ENCODE assay signal across 14 cellular contexts in the genomic region with DNA sequence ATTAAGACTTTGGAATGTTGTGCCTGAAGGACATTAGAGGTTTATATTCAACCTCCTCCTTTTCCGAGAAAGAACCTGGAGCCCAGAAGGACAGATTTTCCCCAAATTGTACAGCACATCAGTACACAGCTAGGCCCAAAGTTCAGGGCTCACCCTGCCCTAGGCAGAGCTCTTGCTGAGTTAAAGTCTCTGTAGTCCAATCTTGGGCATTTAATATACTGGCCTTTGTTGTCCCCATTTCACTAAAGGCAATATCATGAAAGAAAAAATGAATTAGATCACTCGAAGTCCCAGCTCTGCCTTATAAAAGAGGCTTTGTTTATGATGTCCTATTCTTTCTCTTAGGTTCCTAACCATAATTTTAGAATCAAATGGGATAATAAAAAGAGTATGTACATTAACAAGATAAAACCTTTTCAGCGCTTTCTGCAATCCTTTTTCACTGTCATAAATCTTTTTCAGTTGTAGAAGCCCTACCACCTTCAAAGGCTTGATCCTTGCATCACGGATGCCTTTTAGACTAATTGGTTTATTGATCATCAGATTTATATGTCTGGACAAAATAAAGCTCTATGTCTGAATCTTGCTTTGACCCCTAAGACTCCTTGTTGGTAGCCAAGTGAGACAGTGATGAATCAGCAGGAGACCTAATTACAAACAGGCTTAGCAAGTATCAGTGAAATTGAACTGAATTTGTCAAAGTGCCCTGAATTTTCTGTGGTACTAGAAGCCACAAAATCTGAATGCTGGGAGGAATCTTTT. TPM values are rescaled to one million over a fixed set of nuclear protein-coding genes. Genes with fewer than 3 reads are reported as not detected.
DNase-seq lines count a peak whose midpoint lies in the region; ATAC-seq and TF ChIP-seq lines count a peak whose summit lies in the region.
"Had no signal": no experiment of that assay in that cellular context is flagged by ENCODE, and none has a peak within 500 bp of the region (broad histone marks: within the 10 kb centered on the region; RNA-seq: fewer than 3 reads in every experiment).

No MANE protein-coding gene starts in this region.

- H3K4me1 ChIP-seq in Caco-2 (peaks cover 13% of the 10 kb centered on the region), esophagus squamous epithelium (peaks cover 6 to 35% (median 9%) of the 10 kb centered on the region in 3 donors), endodermal cell (ENCODE audit: control insufficient read depth, insufficient read depth, low read length) (peaks cover 5% of the 10 kb centered on the region)

- H3K4me3 ChIP-seq in Caco-2 (ENCODE audit: low read depth, low read length) (no peak overlapping the region), esophagus squamous epithelium (no peak overlapping the region), endodermal cell (ENCODE audit: low read length) (no peak overlapping the region)

- H3K27ac ChIP-seq in esophagus squamous epithelium (peak overlapping the region in 2 of 4 donors; percentile 5 to 51), endodermal cell (ENCODE audit: low read depth, low read length) (no peak overlapping the region)
- H3K27ac ChIP-seq: C4-2B had no signal

- H3K27me3 ChIP-seq in Caco-2 (replicated peaks; ENCODE audit: control insufficient read depth, insufficient read depth, low read length) (no peaks in the 10 kb centered on the region), esophagus squamous epithelium (no peaks in the 10 kb centered on the region), endodermal cell (ENCODE audit: control insufficient read depth, insufficient read depth, low read length, poor library complexity, severe bottlenecking) (no peaks in the 10 kb centered on the region)

- peak overlapping the region; percentile 82 for H3K27ac Mint-ChIP-seq in HFFc6
- peak overlapping the region; percentile 85 for H3K27ac Mint-ChIP-seq in chondrocyte (ENCODE audit: unreplicated experiment)
- H3K27ac Mint-ChIP-seq in nephron progenitor cell = peak overlapping the region; percentile 50
- H3K27ac Mint-ChIP-seq in Caco-2 (ENCODE audit: unreplicated experiment) = no peak overlapping the region
- no peak overlapping the region for H3K27ac Mint-ChIP-seq in endodermal cell
- H3K27ac Mint-ChIP-seq: stimulated activated memory B cell treated with anti-CD40 and anti-IgM and Interleukin-4, amounts not matched to agents 10 μg/mL and 1 μg/mL and 100 μg/mL, for 72 hours had no signal

- H3K27me3 Mint-ChIP-seq in HFFc6 (ENCODE audit: insufficient read depth) = no peaks in the 10 kb centered on the region; the same call in 1 of the 2 replicates
- H3K27me3 Mint-ChIP-seq in chondrocyte (ENCODE audit: low read depth) = no peaks in the 10 kb centered on the region
- peaks cover 3% of the 10 kb centered on the region for H3K27me3 Mint-ChIP-seq in nephron progenitor cell (ENCODE audit: low read depth, poor library complexity)
- no peaks in the 10 kb centered on the region for H3K27me3 Mint-ChIP-seq in Caco-2 (ENCODE audit: insufficient read depth, unreplicated experiment)
- H3K27me3 Mint-ChIP-seq in endodermal cell (ENCODE audit: insufficient read depth) = no peaks in the 10 kb centered on the region
- H3K27me3 Mint-ChIP-seq: stimulated activated memory B cell treated with anti-CD40 and anti-IgM and Interleukin-4, amounts not matched to agents 10 μg/mL and 1 μg/mL and 100 μg/mL, for 72 hours had no signal

- no peak for ATAC-seq in GM19023 (IDR thresholded peaks at IDR 0.05; ENCODE audit: unreplicated experiment)
- ATAC-seq: stimulated activated memory B cell treated with anti-CD40 and anti-IgM and Interleukin-4, amounts not matched to agents 10 μg/mL and 1 μg/mL and 100 μg/mL, for 72 hours had no signal

- TF ChIP-seq CTCF in HFFc6 (IDR thresholded peaks at IDR 0.05) = no peak
- no peak for TF ChIP-seq CTCF in chondrocyte (IDR thresholded peaks at IDR 0.05)
- no peak for TF ChIP-seq CTCF in nephron progenitor cell (IDR thresholded peaks at IDR 0.05)
- TF ChIP-seq CTCF in Caco-2 (IDR thresholded peaks at IDR 0.05; ENCODE audit: insufficient read depth in 1 of 2, low read depth in 1 of 2, low read length in 1 of 2, severe bottlenecking in 1 of 2, unreplicated experiment in 1 of 2) = no peak
- no peak for TF ChIP-seq CTCF in esophagus squamous epithelium (IDR thresholded peaks at IDR 0.05)
- no peak for TF ChIP-seq CTCF in endodermal cell (conservative IDR thresholded peaks at IDR 0.05)

- H3K4me1 Mint-ChIP-seq in HFFc6 (ENCODE audit: low read depth) (peaks cover 67% of the 10 kb centered on the region), chondrocyte (ENCODE audit: low read depth) (peaks cover 61% of the 10 kb centered on the region), nephron progenitor cell (peaks cover 25% of the 10 kb centered on the region), Caco-2 (ENCODE audit: low read depth, unreplicated experiment) (no peaks in the 10 kb centered on the region), endodermal cell (peaks cover 18% of the 10 kb centered on the region)

- intact Hi-C loops in Caco-2 (cut with micrococcal nuclease; ENCODE audit: unreplicated experiment) (no loop called here), esophagus squamous epithelium (cut with DNase I) (no loop called here)

- no peak for TF ChIP-seq POLR2A in esophagus squamous epithelium (IDR thresholded peaks at IDR 0.05)

- H3K36me3 ChIP-seq in Caco-2 (ENCODE audit: control insufficient read depth, insufficient read depth, low read length) = no peaks in the 10 kb centered on the region
- H3K36me3 ChIP-seq in esophagus squamous epithelium = peaks cover 0 to 30% (median 0%) of the 10 kb centered on the region in 3 donors
- H3K36me3 ChIP-seq in endodermal cell (ENCODE audit: control insufficient read depth, insufficient read depth, low read length) = peaks cover 5% of the 10 kb centered on the region

- no TSS peak for BruUV-seq in Caco-2 (replicated peaks; lab: Mats Ljungman, UMichigan)

- H3K9me3 ChIP-seq in Caco-2 (no peaks in the 10 kb centered on the region), esophagus squamous epithelium (no peaks in the 10 kb centered on the region), endodermal cell (ENCODE audit: control insufficient read depth, low read length) (no peaks in the 10 kb centered on the region)

- H3K36me3 Mint-ChIP-seq in HFFc6 (ENCODE audit: low read depth) (peaks cover 20% of the 10 kb centered on the region), chondrocyte (ENCODE audit: low read depth) (peaks cover 16% of the 10 kb centered on the region), nephron progenitor cell (ENCODE audit: low read depth) (peaks cover 45% of the 10 kb centered on the region), Caco-2 (ENCODE audit: insufficient read depth, unreplicated experiment) (no peaks in the 10 kb centered on the region), endodermal cell (ENCODE audit: low read depth) (peaks cover 23% of the 10 kb centered on the region)

- CTCF ChIA-PET in Caco-2 (lab: Charles Lee) = interaction anchor here (0.6 to 1.0 kb wide), 2 partner anchors 23 to 1470 kb away, joined by 3 to 4 read pairs; no protein-coding TSS in a partner anchor

- 85 to 95% methylated on average over 4 of the region's 4 CpGs for WGBS in esophagus squamous epithelium, 2 donors
- WGBS in endodermal cell (ENCODE audit: insufficient coverage in 1 of 2, insufficient read length in 1 of 2), 2 experiments = 93 to 100% methylated on average over 1 to 4 of the region's 4 CpGs

- H3K9ac ChIP-seq in endodermal cell (ENCODE audit: extremely low read depth, low read length, poor library complexity, severe bottlenecking) = no peak overlapping the region

- POLR2A ChIA-PET in Caco-2 (lab: Charles Lee) = interaction anchor here (0.5 kb wide), 1 partner anchor 109 kb away, joined by 5 read pairs; no protein-coding TSS in a partner anchor

- H3K4me3 Mint-ChIP-seq in HFFc6 (peak overlapping the region; percentile 63), chondrocyte (ENCODE audit: unreplicated experiment) (no peak overlapping the region), nephron progenitor cell (no peak overlapping the region), Caco-2 (ENCODE audit: unreplicated experiment) (no peak overlapping the region), endodermal cell (no peak overlapping the region)
- H3K4me3 Mint-ChIP-seq: stimulated activated memory B cell treated with anti-CD40 and anti-IgM and Interleukin-4, amounts not matched to agents 10 μg/mL and 1 μg/mL and 100 μg/mL, for 72 hours had no signal

- peak; percentile 56 for DNase-seq in AG20443 (ENCODE audit: low spot score)
- peak; percentile 69 for DNase-seq in HFFc6
- no peak for DNase-seq in chondrocyte (ENCODE audit: low spot score)
- DNase-seq in nephron progenitor cell = no peak
- DNase-seq in Caco-2 = no peak
- DNase-seq in esophagus squamous epithelium (lab: John Stamatoyannopoulos, UW) = no peak
- DNase-seq in endodermal cell = no peak
- DNase-seq: activated gamma-delta T cell; cerebellar nuclear complex; NCI-H2107; stimulated activated CD4-positive, alpha-beta T cell treated with anti-CD3 and anti-CD28 coated beads, Interleukin-2, amount 100 ng/mL, for 24 hours had no signal

- H3K9me3 Mint-ChIP-seq in HFFc6 (no peaks in the 10 kb centered on the region), chondrocyte (ENCODE audit: low read depth) (no peaks in the 10 kb centered on the region), nephron progenitor cell (no peaks in the 10 kb centered on the region), Caco-2 (ENCODE audit: unreplicated experiment) (no peaks in the 10 kb centered on the region), endodermal cell (no peaks in the 10 kb centered on the region)

RNA-seq across cellular contexts. Expression of gene RELT, which starts 39.8 kb away (rescaled TPM):
- 1 to 10 TPM; 6.2 to 7.7 (median 7.0) TPM for total RNA-seq in HFFc6 (2021; fragmentation: NEBNext Ultra II Directional; extraction: Animal tissue kit (Norgen Biotek cat#: 25700))
- total RNA-seq in chondrocyte (3.5 to 4.5 TPM (median 3.5 TPM) in 3 replicates), Caco-2 (2022) (11.7 and 12.7 TPM in 2 replicates), esophagus squamous epithelium (1 to 10 TPM; 3.7 to 8.8 (median 5.3) TPM), endodermal cell (1 to 10 TPM; 6.9 to 8.9 TPM)
- 7.8 TPM for polyA plus RNA-seq in endodermal cell (2013, experiment 1 of 2)
- 8.4 TPM for polyA plus RNA-seq in endodermal cell (2013, experiment 2 of 2)

Comparison
In these comparisons a context has a peak if more than half of its experiments do, and no peak if none do; other contexts are left out.
1. DNase-seq: peak in AG20443 (single experiment) and HFFc6 (single experiment); none in chondrocyte (single experiment), nephron progenitor cell (single experiment), Caco-2 (0 of 2), esophagus squamous epithelium (single experiment) and endodermal cell (single experiment).
2. H3K27ac Mint-ChIP-seq: peak in HFFc6 (single experiment), chondrocyte (single experiment) and nephron progenitor cell (single experiment); none in Caco-2 (single experiment) and endodermal cell (single experiment).